8 cellular contexts compared by ENCODE assay signal in genomic region chr15:49215768-49216739, GRCh38. TPM values are rescaled to one million over a fixed set of nuclear protein-coding genes. Genes with fewer than 3 reads are reported as not detected.
DNase-seq lines count a peak whose midpoint lies in the region; ATAC-seq and TF ChIP-seq lines count a peak whose summit lies in the region.

No MANE protein-coding gene starts in this region.

- DNase-seq in NCI-H187 (lab: John Stamatoyannopoulos, UW), result peak; percentile 2 to 38
- no peak for DNase-seq in NCI-H187 treated with DMSO at 0.1 percent for 48 hours (lab: John Stamatoyannopoulos, UW)
- peak; percentile 75 for DNase-seq in NCI-H2029 (lab: John Stamatoyannopoulos, UW)
- DNase-seq in heart right ventricle, result peak; percentile 45 to 57
- no peak for DNase-seq in NCI-H2227 (lab: John Stamatoyannopoulos, UW; ENCODE audit: unreplicated experiment)
- no peak for DNase-seq in amygdala (lab: John Stamatoyannopoulos, UW)
- no peak for DNase-seq in activated naive CD4-positive, alpha-beta T cell treated with anti-CD3 and anti-CD28 coated beads, Interleukin-2, amount 50 U/mL, for 16 hours

- no peak overlapping the region for H3K4me3 ChIP-seq in heart right ventricle

- peaks cover 0 to 29% (median 12%) of the 10 kb centered on the region in 9 donors for H3K36me3 ChIP-seq in heart right ventricle

- peak in 7 of 9 donors; percentile 6 to 56 (median 36) for TF ChIP-seq CTCF in heart right ventricle (IDR thresholded peaks at IDR 0.05)

- H3K4me1 ChIP-seq in heart right ventricle, result peaks cover 0 to 9% (median 0%) of the 10 kb centered on the region in 9 donors

- H3K9me3 ChIP-seq in heart right ventricle, result peaks cover 0 to 23% (median 2%) of the 10 kb centered on the region in 11 donors

- no peak overlapping the region for H3K27ac ChIP-seq in heart right ventricle

- WGBS in heart right ventricle, 2 donors, result 74 to 78% methylated on average over 7 of the region's 7 CpGs

- ATAC-seq in HG02588 (IDR thresholded peaks at IDR 0.05; ENCODE audit: unreplicated experiment) (peak; percentile 100), heart right ventricle (peak; percentile 71 to 100 (median 86))

- H3K27me3 ChIP-seq in heart right ventricle, result no peaks in the 10 kb centered on the region

- intact Hi-C loops in heart right ventricle (cut with DNase I), result no loop called here

RNA-seq across cellular contexts. Expression of gene GALK2, which starts 46.0 kb away (rescaled TPM):
- 10 to 100 TPM; 28.6 to 43.9 (median 37.6) TPM for total RNA-seq in heart right ventricle
- 10 to 100 TPM in 1 of 2 donors, 1 to 10 TPM in 1; 6.2 to 30.5 TPM for polyA plus RNA-seq in heart right ventricle

Comparison
In these comparisons a context has a peak if more than half of its experiments do, and no peak if none do; other contexts are left out.
1. DNase-seq: peak in NCI-H187 (2 of 2), NCI-H2029 (single experiment) and heart right ventricle (2 of 2); none in NCI-H187 treated with DMSO at 0.1 percent for 48 hours (single experiment), NCI-H2227 (single experiment), amygdala (0 of 56) and activated naive CD4-positive, alpha-beta T cell treated with anti-CD3 and anti-CD28 coated beads, Interleukin-2, amount 50 U/mL, for 16 hours (single experiment).